Comparison of ENCODE assay signal across 10 cellular contexts in genomic region chr12:39692258-39692853, GRCh38.
A peak's percentile ranks its signal among the peaks of the same experiment; 100 is the strongest.
DNase-seq lines count a peak whose midpoint lies in the region; ATAC-seq, FAIRE-seq and TF ChIP-seq lines count a peak whose summit lies in the region.
"Had no signal": no experiment of that assay in that cellular context is flagged by ENCODE, and none has a peak within 500 bp of the region (broad histone marks: within the 10 kb centered on the region; RNA-seq: fewer than 3 reads in every experiment).

No MANE protein-coding gene starts in this region.

- FAIRE-seq in small intestine (lab: Jason Lieb, UNC): peak; percentile 93

- no peaks in the 10 kb centered on the region for H3K36me3 ChIP-seq in small intestine (ENCODE audit: control insufficient read depth in 2 of 2, insufficient read depth in 2 of 2, low read length in 2 of 2)
- H3K36me3 ChIP-seq: BLaER1 treated with 17β-estradiol and CSF1 and Interleukin-3, amounts not matched to agents 10 nM and 100 nM had no signal

- no peak overlapping the region for H3K27ac ChIP-seq in small intestine (ENCODE audit: low read depth in 1 of 2, low read length in 1 of 2)
- H3K27ac ChIP-seq: BLaER1 treated with 17β-estradiol and CSF1 and Interleukin-3, amounts not matched to agents 10 nM and 100 nM had no signal

- DNase-seq in NCI-H2171 treated with DMSO at 0.1 percent for 48 hours (lab: John Stamatoyannopoulos, UW) (peak; percentile 18), NCI-H2171 (lab: John Stamatoyannopoulos, UW) (no peak), dermis blood vessel endothelial cell (peak; percentile 8), small intestine (peak; percentile 2), glomerular visceral epithelial cell (ENCODE audit: extremely low spot score) (no peak), NCI-H1436 (lab: John Stamatoyannopoulos, UW) (no peak)
- DNase-seq: NCI-H526 treated with DMSO at 0.1 percent for 48 hours had no signal

- H3K4me3 ChIP-seq in small intestine (ENCODE audit: low read depth in 1 of 2, low read length in 2 of 2): no peak overlapping the region
- H3K4me3 ChIP-seq: BLaER1 treated with 17β-estradiol and CSF1 and Interleukin-3, amounts not matched to agents 10 nM and 100 nM had no signal

- H3K4me1 ChIP-seq in small intestine (ENCODE audit: control insufficient read depth in 2 of 2, insufficient read depth in 1 of 2, low read depth in 1 of 2, low read length in 1 of 2): no peaks in the 10 kb centered on the region
- H3K4me1 ChIP-seq: BLaER1 treated with 17β-estradiol and CSF1 and Interleukin-3, amounts not matched to agents 10 nM and 100 nM had no signal

- WGBS in small intestine, 3 donors: 59 to 74% (median 60%) methylated on average over 1 of the region's 1 CpG

- TF ChIP-seq CTCF in LNCAP (IDR thresholded peaks at IDR 0.05): peak; percentile 51

- H3K9me3 ChIP-seq in small intestine (ENCODE audit: control insufficient read depth, low read depth): no peaks in the 10 kb centered on the region
- H3K9me3 ChIP-seq: BLaER1 treated with 17β-estradiol and CSF1 and Interleukin-3, amounts not matched to agents 10 nM and 100 nM had no signal

- no peaks in the 10 kb centered on the region for H3K27me3 ChIP-seq in small intestine (ENCODE audit: control insufficient read depth in 2 of 2, insufficient read depth in 2 of 2, low read length in 2 of 2)
- H3K27me3 ChIP-seq: BLaER1 treated with 17β-estradiol and CSF1 and Interleukin-3, amounts not matched to agents 10 nM and 100 nM had no signal

- no peak for ATAC-seq in GM19395 (IDR thresholded peaks at IDR 0.05; ENCODE audit: unreplicated experiment)

Comparison
In these comparisons a context has a peak if more than half of its experiments do, and no peak if none do; other contexts are left out.
1. DNase-seq: peak in NCI-H2171 treated with DMSO at 0.1 percent for 48 hours (single experiment), dermis blood vessel endothelial cell (single experiment) and small intestine (single experiment); none in NCI-H2171 (single experiment), glomerular visceral epithelial cell (single experiment) and NCI-H1436 (single experiment).